ENCODE assay signal across 37 cellular contexts in the genomic region with DNA sequence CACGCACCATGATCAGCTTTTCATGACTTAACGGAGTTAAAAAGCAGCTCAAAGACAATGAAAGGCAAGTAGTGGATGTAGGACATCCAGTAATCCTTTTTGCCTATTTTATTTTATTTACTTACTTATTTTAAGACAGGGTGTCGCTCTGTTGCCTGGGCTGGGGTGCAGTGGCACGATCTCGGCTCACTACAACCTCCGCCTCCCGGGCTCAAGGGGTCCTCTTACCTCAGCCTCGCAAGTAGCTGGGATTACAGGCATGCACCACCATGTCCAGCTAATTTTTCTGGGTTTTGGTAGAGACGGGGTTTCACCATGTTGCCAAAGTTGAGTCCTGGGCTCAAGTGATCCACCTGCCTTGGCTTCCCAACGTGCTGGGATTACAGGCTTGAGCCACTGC.
"Had no signal": no experiment of that assay in that cellular context is flagged by ENCODE, and none has a peak within 500 bp of the region (broad histone marks: within the 10 kb centered on the region; RNA-seq: fewer than 3 reads in every experiment).

No MANE protein-coding gene starts in this region.

- ATAC-seq: activated naive CD4-positive, alpha-beta T cell treated with anti-CD3 and anti-CD28 coated beads, Interleukin-2, amount 50 U/mL, for 72 hours; activated naive CD8-positive, alpha-beta T cell treated with anti-CD3 and anti-CD28 coated beads, Interleukin-2, amount 50 U/mL, for 24 hours; activated T-cell treated with anti-CD3 and anti-CD28 coated beads, Interleukin-2, amount 50 U/mL, for 4 hours; activated T-cell treated with anti-CD3 and anti-CD28 coated beads, Interleukin-2, amount 50 U/mL, for 72 hours; activated T-helper 17 cell treated with anti-CD3 and anti-CD28 coated beads, Interleukin-2, amount 50 U/mL, for 72 hours; body of pancreas had no signal

- H3K27ac ChIP-seq: adrenal gland, ascending aorta, body of pancreas, brain microvascular endothelial cell, breast epithelium, cardiac muscle cell had no signal

- DNase-seq: activated effector memory CD4-positive, alpha-beta T cell treated with anti-CD3 and anti-CD28 coated beads, Interleukin-2, amount 50 U/mL, for 16 hours; activated effector memory CD4-positive, alpha-beta T cell treated with Interleukin-2 at 50 U/mL for 16 hours; activated gamma-delta T cell; activated gamma-delta T cell treated with Interleukin-2 at 50 U/mL for 16 hours; activated naive CD4-positive, alpha-beta T cell; activated naive CD4-positive, alpha-beta T cell treated with anti-CD3 and anti-CD28 coated beads for 36 hours; activated naive CD4-positive, alpha-beta T cell treated with anti-CD3 and anti-CD28 coated beads, Interleukin-2, amount 10 ng/mL, durations not matched to agents 7 days and 5 days; activated naive CD4-positive, alpha-beta T cell treated with anti-CD3 and anti-CD28 coated beads, Interleukin-2, amount 50 U/mL, for 16 hours; activated naive CD4-positive, alpha-beta T cell treated with Interleukin-2 at 50 U/mL for 16 hours; activated naive CD8-positive, alpha-beta T cell treated with anti-CD3 and anti-CD28 coated beads for 36 hours; activated naive CD8-positive, alpha-beta T cell treated with anti-CD3 and anti-CD28 coated beads, Interleukin-2, amount 10 ng/mL, durations not matched to agents 7 days and 5 days; activated naive CD8-positive, alpha-beta T cell treated with anti-CD3 and anti-CD28 coated beads, Interleukin-2, amount 50 U/mL, for 24 hours; activated T-cell treated with anti-CD3 and anti-CD28 coated beads for 4 hours; activated T-cell treated with anti-CD3 and anti-CD28 coated beads, Interleukin-2, amount 50 U/mL, for 1 hour; activated T-cell treated with anti-CD3 and anti-CD28 coated beads, Interleukin-2, amount 50 U/mL, for 24 hours; activated T-cell treated with anti-CD3 and anti-CD28 coated beads, Interleukin-2, amount 50 U/mL, for 4 hours; activated T-cell treated with anti-CD3 and anti-CD28 coated beads, Interleukin-2, amount 50 U/mL, for 48 hours; activated T-cell treated with anti-CD3 and anti-CD28 coated beads, Interleukin-2, amount 50 U/mL, for 72 hours; adrenal gland; amygdala; anterior cingulate cortex; body of pancreas; brain microvascular endothelial cell; caudate nucleus; central memory CD4-positive, alpha-beta T cell; cerebellar nuclear complex had no signal

- H3K27me3 Mint-ChIP-seq: activated naive CD8-positive, alpha-beta T cell; activated naive CD8-positive, alpha-beta T cell treated with anti-CD3 and anti-CD28 coated beads for 36 hours had no signal

- H3K27me3 ChIP-seq: adrenal gland, ascending aorta, body of pancreas, brain microvascular endothelial cell, breast epithelium, cardiac muscle cell had no signal

- H3K4me1 ChIP-seq: adrenal gland, ascending aorta, body of pancreas, breast epithelium had no signal

- H3K4me3 ChIP-seq: adrenal gland, ascending aorta, body of pancreas, breast epithelium, cardiac muscle cell had no signal

- H3K4me3 Mint-ChIP-seq: activated naive CD4-positive, alpha-beta T cell treated with anti-CD3 and anti-CD28 coated beads for 36 hours; activated naive CD4-positive, alpha-beta T cell treated with anti-CD3 and anti-CD28 coated beads, Interleukin-2, amount 10 ng/mL, durations not matched to agents 7 days and 5 days; activated naive CD4-positive, alpha-beta T cell treated with anti-CD3 and anti-CD28 coated beads, Interleukin-2, amount 50 U/mL, for 24 hours; activated naive CD8-positive, alpha-beta T cell; activated naive CD8-positive, alpha-beta T cell treated with anti-CD3 and anti-CD28 coated beads for 36 hours; activated naive CD8-positive, alpha-beta T cell treated with anti-CD3 and anti-CD28 coated beads, Interleukin-2, amount 10 ng/mL, durations not matched to agents 7 days and 5 days; activated naive CD8-positive, alpha-beta T cell treated with anti-CD3 and anti-CD28 coated beads, Interleukin-2, amount 50 U/mL, for 24 hours; activated T-cell treated with anti-CD3 and anti-CD28 coated beads, Interleukin-2, amount 50 U/mL, for 24 hours; activated T-cell treated with anti-CD3 and anti-CD28 coated beads, Interleukin-2, amount 50 U/mL, for 4 hours; activated T-cell treated with anti-CD3 and anti-CD28 coated beads, Interleukin-2, amount 50 U/mL, for 72 hours; activated T-helper 1 cell treated with anti-CD3 and anti-CD28 coated beads, Interleukin-12 subunit alpha, Interleukin-12 subunit beta, Interleukin-2, Interleukin-4 antibody, amounts not matched to agents 30 ng/mL and 10 ng/mL and 1 ng/mL, durations not matched to agents 14 hours and 24 hours and 36 hours; activated T-helper 17 cell treated with anti-CD3 and anti-CD28 coated beads, Interleukin-2, amount 50 U/mL, for 72 hours; brain; central memory CD8-positive, alpha-beta T cell had no signal

- H3K4me1 Mint-ChIP-seq: activated naive CD4-positive, alpha-beta T cell treated with anti-CD3 and anti-CD28 coated beads, Interleukin-2, amount 10 ng/mL, durations not matched to agents 7 days and 5 days; activated naive CD4-positive, alpha-beta T cell treated with anti-CD3 and anti-CD28 coated beads, Interleukin-2, amount 50 U/mL, for 24 hours; activated naive CD8-positive, alpha-beta T cell treated with anti-CD3 and anti-CD28 coated beads for 36 hours; activated naive CD8-positive, alpha-beta T cell treated with anti-CD3 and anti-CD28 coated beads, Interleukin-2, amount 10 ng/mL, durations not matched to agents 7 days and 5 days; activated naive CD8-positive, alpha-beta T cell treated with anti-CD3 and anti-CD28 coated beads, Interleukin-2, amount 50 U/mL, for 24 hours; activated T-helper 17 cell treated with anti-CD3 and anti-CD28 coated beads, Interleukin-2, amount 50 U/mL, for 72 hours; brain; central memory CD8-positive, alpha-beta T cell had no signal

- H3K36me3 Mint-ChIP-seq: activated naive CD4-positive, alpha-beta T cell treated with anti-CD3 and anti-CD28 coated beads, Interleukin-2, amount 10 ng/mL, durations not matched to agents 7 days and 5 days; activated naive CD8-positive, alpha-beta T cell treated with anti-CD3 and anti-CD28 coated beads for 36 hours; activated naive CD8-positive, alpha-beta T cell treated with anti-CD3 and anti-CD28 coated beads, Interleukin-2, amount 10 ng/mL, durations not matched to agents 7 days and 5 days had no signal

- H3K9me3 ChIP-seq: body of pancreas had no signal

- H3K27ac Mint-ChIP-seq: activated naive CD4-positive, alpha-beta T cell treated with anti-CD3 and anti-CD28 coated beads for 36 hours; activated naive CD4-positive, alpha-beta T cell treated with anti-CD3 and anti-CD28 coated beads, Interleukin-2, amount 10 ng/mL, durations not matched to agents 7 days and 5 days; activated naive CD4-positive, alpha-beta T cell treated with anti-CD3 and anti-CD28 coated beads, Interleukin-2, amount 50 U/mL, for 24 hours; activated naive CD4-positive, alpha-beta T cell treated with anti-CD3 and anti-CD28 coated beads, Interleukin-2, amount 50 U/mL, for 72 hours; activated naive CD8-positive, alpha-beta T cell; activated naive CD8-positive, alpha-beta T cell treated with anti-CD3 and anti-CD28 coated beads for 36 hours; activated naive CD8-positive, alpha-beta T cell treated with anti-CD3 and anti-CD28 coated beads, Interleukin-2, amount 10 ng/mL, durations not matched to agents 7 days and 5 days; activated naive CD8-positive, alpha-beta T cell treated with anti-CD3 and anti-CD28 coated beads, Interleukin-2, amount 50 U/mL, for 24 hours; activated T-cell treated with anti-CD3 and anti-CD28 coated beads, Interleukin-2, amount 50 U/mL, for 24 hours; activated T-cell treated with anti-CD3 and anti-CD28 coated beads, Interleukin-2, amount 50 U/mL, for 72 hours; activated T-helper 1 cell treated with anti-CD3 and anti-CD28 coated beads, Interleukin-12 subunit alpha, Interleukin-12 subunit beta, Interleukin-2, Interleukin-4 antibody, amounts not matched to agents 30 ng/mL and 10 ng/mL and 1 ng/mL, durations not matched to agents 14 hours and 24 hours and 36 hours; activated T-helper 17 cell treated with anti-CD3 and anti-CD28 coated beads, Interleukin-2, amount 50 U/mL, for 72 hours; activated T-helper 2 cell treated with anti-CD3 and anti-CD28 coated beads, Interferon-gamma antibody, Interleukin-2, Interleukin-4, amounts not matched to agents 10 μg/mL and 5 μg/mL and 100 μg/mL, durations not matched to agents 14 hours and 24 hours and 36 hours; brain had no signal

- H3K36me3 ChIP-seq: adrenal gland, ascending aorta, brain microvascular endothelial cell, breast epithelium, cardiac muscle cell had no signal
